In genomic region chr16:87778830-87779579, GRCh38 we compare ENCODE assay signal across 1 cellular context.
A peak's percentile ranks its signal among the peaks of the same experiment; 100 is the strongest.
TF ChIP-seq lines count a peak whose summit lies in the region.

No MANE protein-coding gene starts in this region.

TF ChIP-seq in HepG2, 621 proteins besides CTCF, POLR2A, EP300 and RAD21 (continued from another document and continues in another):
- TF ChIP-seq REST (IDR thresholded peaks at IDR 0.05; ENCODE audit: borderline replicate concordance in 1 of 2, low read depth in 1 of 2, low read length in 2 of 2) (no peak), ZNF407 (CRISPR knock-in tag; IDR thresholded peaks at IDR 0.05; ENCODE audit: not compliant biosample characterization) (peak; percentile 76), ZXDC (CRISPR knock-in tag; IDR thresholded peaks at IDR 0.05) (no peak), ZNF24 (IDR thresholded peaks at IDR 0.05) (peak; percentile 72; the same call in 1 of the 2 replicates), PHF5A (CRISPR knock-in tag; IDR thresholded peaks at IDR 0.05; ENCODE audit: low read depth, unreplicated experiment) (no peak), CC2D1A (CRISPR knock-in tag; IDR thresholded peaks at IDR 0.05) (no peak), ZNF614 (CRISPR knock-in tag; IDR thresholded peaks at IDR 0.05; ENCODE audit: borderline replicate concordance) (peak; percentile 94), ZNF678 (CRISPR knock-in tag; IDR thresholded peaks at IDR 0.05) (no peak), HOMEZ (CRISPR knock-in tag; IDR thresholded peaks at IDR 0.05; ENCODE audit: low read depth) (0 out of 2 replicates have a peak, but pooled peaks have one; percentile 51), ZNF136 (CRISPR knock-in tag; IDR thresholded peaks at IDR 0.05; ENCODE audit: low read depth) (no peak), HINFP (CRISPR knock-in tag; IDR thresholded peaks at IDR 0.05; ENCODE audit: low read depth) (peak; percentile 78; the same call in 1 of the 2 replicates), ZFAT (CRISPR knock-in tag; conservative IDR thresholded peaks at IDR 0.05) (0 out of 2 replicates have a peak, but pooled peaks have one; percentile 54), ZNF205 (CRISPR knock-in tag; IDR thresholded peaks at IDR 0.05) (peak; percentile 89), IRX3 (CRISPR knock-in tag; IDR thresholded peaks at IDR 0.05; ENCODE audit: borderline replicate concordance, low read depth) (0 out of 2 replicates have a peak, but pooled peaks have one; percentile 44), ZNF121 (CRISPR knock-in tag; IDR thresholded peaks at IDR 0.05) (peak; percentile 78), ATRX (CRISPR knock-in tag; IDR thresholded peaks at IDR 0.05; ENCODE audit: borderline replicate concordance) (no peak), ZNF790 (CRISPR knock-in tag; IDR thresholded peaks at IDR 0.05; ENCODE audit: borderline replicate concordance) (peak; percentile 73), ZSCAN21 (CRISPR knock-in tag; IDR thresholded peaks at IDR 0.05; ENCODE audit: borderline replicate concordance) (peak; percentile 81; the same call in 1 of the 2 replicates), PAXIP1 (CRISPR knock-in tag; conservative IDR thresholded peaks at IDR 0.05) (peak; percentile 66; the same call in 1 of the 2 replicates), THRA (CRISPR knock-in tag; IDR thresholded peaks at IDR 0.05; ENCODE audit: borderline replicate concordance) (peak; percentile 90), POGK (CRISPR knock-in tag; conservative IDR thresholded peaks at IDR 0.05) (peak; percentile 99)
